Comparison of ENCODE assay signal across 7 cellular contexts in genomic region chr10:14010083-14010551, GRCh38.
DNase-seq lines count a peak whose midpoint lies in the region; ATAC-seq and TF ChIP-seq lines count a peak whose summit lies in the region.

No MANE protein-coding gene starts in this region.

- no TSS peak for BruUV-seq in Panc1 (replicated peaks; lab: Mats Ljungman, UMichigan)

- POLR2A ChIA-PET in Panc1 (lab: Charles Lee) = no interaction called here

- H3K4me1 ChIP-seq in Panc1 (ENCODE audit: control insufficient read depth, insufficient read depth, low read length) = peaks cover 3% of the 10 kb centered on the region; the same call in 1 of the 2 replicates
- H3K4me1 ChIP-seq in skeletal muscle satellite cell (ENCODE audit: control insufficient read depth, insufficient read depth, low read length) = peaks cover 34% of the 10 kb centered on the region

- H3K36me3 ChIP-seq in Panc1 (ENCODE audit: control insufficient read depth, insufficient read depth, low read length) (no peaks in the 10 kb centered on the region), skeletal muscle satellite cell (ENCODE audit: insufficient read depth, low read length) (no peaks in the 10 kb centered on the region)

- DNase-seq in Panc1 (ENCODE audit: low read depth, low spot score) = no peak
- DNase-seq in fibroblast of gingiva (ENCODE audit: low read depth) = peak; percentile 91
- no peak for DNase-seq in GM13976 (ENCODE audit: low spot score)
- DNase-seq in stimulated activated naive CD4-positive, alpha-beta T cell (lab: John Stamatoyannopoulos, UW) = no peak

- TF ChIP-seq CTCF in Panc1 (IDR thresholded peaks at IDR 0.05) = no peak
- TF ChIP-seq CTCF in GM13976 (IDR thresholded peaks at IDR 0.05; ENCODE audit: borderline replicate concordance, control extremely low read depth, extremely low read depth, insufficient read depth, missing control alignments) = no peak

- in situ Hi-C loops in Panc1 (cut with HindIII; ENCODE audit: low pct_unique_long_range_greater_than_20kb, low sequenced_read_pairs) (no loop called here), GM13976 (cut with MboI; ENCODE audit: low sequenced_read_pairs, unreplicated experiment) (no loop called here)

- peak overlapping the region; percentile 80 for H3K9ac ChIP-seq in skeletal muscle satellite cell (ENCODE audit: low read depth, low read length)

- peak overlapping the region; percentile 48; the same call in 1 of the 2 replicates for H3K27ac ChIP-seq in Panc1 (ENCODE audit: low read length)

- H3K27me3 ChIP-seq in Panc1 (ENCODE audit: control insufficient read depth, insufficient read depth, low read length) = peaks cover 2% of the 10 kb centered on the region; the same call in 1 of the 2 replicates
- no peaks in the 10 kb centered on the region for H3K27me3 ChIP-seq in skeletal muscle satellite cell (ENCODE audit: control insufficient read depth, insufficient read depth, low read length)

- H3K4me3 ChIP-seq in Panc1 (ENCODE audit: low read depth in 2 of 2, low read length in 2 of 2) (peak overlapping the region; percentile 30 to 67; a peak in 3 of 4 replicates), skeletal muscle satellite cell (ENCODE audit: low read length) (peak overlapping the region; percentile 66)

- peak overlapping the region; percentile 93 for H3K4me2 ChIP-seq in skeletal muscle satellite cell (ENCODE audit: low read length)

- H3K9me3 ChIP-seq in Panc1 (ENCODE audit: control insufficient read depth, insufficient read depth, low read depth, low read length) = no peaks in the 10 kb centered on the region
- no peaks in the 10 kb centered on the region for H3K9me3 ChIP-seq in skeletal muscle satellite cell (replicated peaks; ENCODE audit: low read length)

- ATAC-seq in GM19463 (IDR thresholded peaks at IDR 0.05; ENCODE audit: unreplicated experiment) (peak; percentile 37), Panc1 (0 out of 2 replicates have a peak, but pooled peaks have one; percentile 22), HG03025 (IDR thresholded peaks at IDR 0.05; ENCODE audit: low FRiP score, unreplicated experiment) (no peak)

- CTCF ChIA-PET in Panc1 (lab: Charles Lee) = no interaction called here

- intact Hi-C loops in Panc1 (cut with micrococcal nuclease; ENCODE audit: unreplicated experiment) = no loop called here
